In the genomic region with DNA sequence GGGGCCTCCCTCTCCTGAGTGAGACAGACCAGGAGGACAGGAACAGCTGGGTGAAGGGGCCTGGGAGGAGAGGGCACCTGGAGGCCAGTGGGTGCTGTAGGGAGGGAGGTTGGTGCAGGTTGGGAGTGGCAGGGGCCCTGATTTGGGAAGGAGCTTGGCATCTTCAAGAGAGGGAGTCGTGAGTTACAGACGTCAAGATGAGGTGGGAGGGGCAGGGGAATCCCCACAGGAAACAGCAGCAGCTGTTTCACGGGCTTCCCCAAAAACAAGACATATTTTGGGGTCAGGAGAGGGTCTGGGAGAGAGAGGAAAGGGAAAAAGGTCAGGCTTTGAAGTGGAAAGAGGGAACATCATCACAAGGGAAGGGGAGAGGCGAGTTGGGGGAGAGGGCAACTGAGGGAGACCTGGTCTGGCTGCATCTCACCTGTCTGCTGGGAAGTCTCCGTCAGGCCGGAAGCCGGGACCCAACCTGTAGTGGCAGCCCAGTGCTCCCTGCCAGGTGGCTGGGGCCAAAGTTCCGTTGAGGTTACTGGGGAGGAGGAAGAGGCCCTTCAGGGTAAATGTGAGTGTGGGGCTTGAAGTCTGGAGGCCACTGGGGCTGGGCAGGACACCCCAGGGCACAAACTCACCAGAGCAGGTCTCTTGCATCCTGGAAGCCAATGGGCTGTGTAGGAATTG, we compare ENCODE assay signal across 15 cellular contexts. TPM values are rescaled to one million over a fixed set of nuclear protein-coding genes. Genes with fewer than 3 reads are reported as not detected.
DNase-seq lines count a peak whose midpoint lies in the region; ATAC-seq and TF ChIP-seq lines count a peak whose summit lies in the region.
"Had no signal": no experiment of that assay in that cellular context is flagged by ENCODE, and none has a peak within 500 bp of the region (broad histone marks: within the 10 kb centered on the region; RNA-seq: fewer than 3 reads in every experiment).

No MANE protein-coding gene starts in this region.

- no peaks in the 10 kb centered on the region for H3K9me2 ChIP-seq in MM.1S (replicated peaks; ENCODE audit: insufficient read depth, low read length)

- no peaks in the 10 kb centered on the region for H4K20me1 ChIP-seq in MM.1S (ENCODE audit: insufficient read depth, low read length)

- no peak for TF ChIP-seq CTCF in MM.1S (IDR thresholded peaks at IDR 0.05; ENCODE audit: low read length)

- no peak overlapping the region for H3K9ac ChIP-seq in MM.1S (ENCODE audit: low read length)

- peak overlapping the region; percentile 7; the same call in 1 of the 2 replicates for H3K4me2 ChIP-seq in MM.1S (ENCODE audit: low read depth, low read length)

- CTCF ChIA-PET in naive thymus-derived CD4-positive, alpha-beta T cell (lab: Charles Lee) = no interaction called here

- peak; percentile 73 for DNase-seq in activated CD4-positive, alpha-beta T cell treated with anti-CD3 and anti-CD28 coated beads, Interleukin-2, amount 10 ng/mL, durations not matched to agents 24 days and 14 days
- no peak for DNase-seq in activated CD4-positive, alpha-beta T cell treated with anti-CD3 and anti-CD28 coated beads for 48 hours
- DNase-seq in MM.1S (no peak), NCI-H2196 (lab: John Stamatoyannopoulos, UW; ENCODE audit: unreplicated experiment) (no peak)
- peak; percentile 9 for DNase-seq in activated effector memory CD4-positive, alpha-beta T cell treated with Interleukin-2 at 50 U/mL for 16 hours
- peak in 7 of 9 donors; percentile 17 to 52 (median 39) for DNase-seq in naive thymus-derived CD4-positive, alpha-beta T cell
- DNase-seq: H7, NCI-H1417 had no signal

- peaks cover 7% of the 10 kb centered on the region for H3K27me3 Mint-ChIP-seq in activated CD4-positive, alpha-beta T cell treated with anti-CD3 and anti-CD28 coated beads, Interleukin-2, amount 10 ng/mL, durations not matched to agents 24 days and 14 days
- H3K27me3 Mint-ChIP-seq in naive thymus-derived CD4-positive, alpha-beta T cell = no peaks in the 10 kb centered on the region

- no peak overlapping the region for H3K4me3 ChIP-seq in MM.1S (ENCODE audit: low read length)
- no peak overlapping the region for H3K4me3 ChIP-seq in naive thymus-derived CD4-positive, alpha-beta T cell (ENCODE audit: low read length)
- H3K4me3 ChIP-seq: coronary artery had no signal

- H3K36me3 ChIP-seq in MM.1S (replicated peaks; ENCODE audit: insufficient read depth, low read length) = no peaks in the 10 kb centered on the region
- no peaks in the 10 kb centered on the region for H3K36me3 ChIP-seq in naive thymus-derived CD4-positive, alpha-beta T cell (ENCODE audit: control insufficient read depth in 2 of 3, insufficient read depth in 3 of 3, low read length in 3 of 3)

- H3K27me3 ChIP-seq in MM.1S (replicated peaks; ENCODE audit: insufficient read depth, low read length) = no peaks in the 10 kb centered on the region
- no peaks in the 10 kb centered on the region for H3K27me3 ChIP-seq in naive thymus-derived CD4-positive, alpha-beta T cell (ENCODE audit: control insufficient read depth in 2 of 2, insufficient read depth in 2 of 2, low read length in 2 of 2)

- H3K79me2 ChIP-seq in MM.1S (ENCODE audit: low read length) = no peaks in the 10 kb centered on the region

- no peaks in the 10 kb centered on the region for H3K9me3 ChIP-seq in MM.1S (replicated peaks; ENCODE audit: insufficient read depth, low read length)
- no peaks in the 10 kb centered on the region for H3K9me3 ChIP-seq in naive thymus-derived CD4-positive, alpha-beta T cell (ENCODE audit: control insufficient read depth in 2 of 3, low read length in 3 of 3)

- peak overlapping the region; percentile 90 for H3K27ac Mint-ChIP-seq in activated CD4-positive, alpha-beta T cell treated with anti-CD3 and anti-CD28 coated beads, Interleukin-2, amount 10 ng/mL, durations not matched to agents 24 days and 14 days
- H3K27ac Mint-ChIP-seq in naive thymus-derived CD4-positive, alpha-beta T cell = peak overlapping the region; percentile 24 to 92 (median 79)

- H2AFZ ChIP-seq in MM.1S (ENCODE audit: low read length) = no peak overlapping the region

- no peaks in the 10 kb centered on the region for H3K9me3 Mint-ChIP-seq in activated CD4-positive, alpha-beta T cell treated with anti-CD3 and anti-CD28 coated beads, Interleukin-2, amount 10 ng/mL, durations not matched to agents 24 days and 14 days
- no peaks in the 10 kb centered on the region for H3K9me3 Mint-ChIP-seq in naive thymus-derived CD4-positive, alpha-beta T cell

- peaks cover 22% of the 10 kb centered on the region for H3K4me1 ChIP-seq in MM.1S (ENCODE audit: low read length)
- H3K4me1 ChIP-seq in naive thymus-derived CD4-positive, alpha-beta T cell (ENCODE audit: control insufficient read depth in 2 of 2, insufficient read depth in 2 of 2, low read length in 2 of 2) = peaks cover 3 to 12% of the 10 kb centered on the region in 2 donors

- peak overlapping the region; percentile 75 for H3K4me3 Mint-ChIP-seq in activated CD4-positive, alpha-beta T cell treated with anti-CD3 and anti-CD28 coated beads, Interleukin-2, amount 10 ng/mL, durations not matched to agents 24 days and 14 days
- H3K4me3 Mint-ChIP-seq in naive thymus-derived CD4-positive, alpha-beta T cell = peak overlapping the region; percentile 41 to 85 (median 70)

- H3F3A ChIP-seq in MM.1S (ENCODE audit: insufficient read depth, low read length) = peaks cover 12% of the 10 kb centered on the region

- no peaks in the 10 kb centered on the region for H3K36me3 Mint-ChIP-seq in activated CD4-positive, alpha-beta T cell treated with anti-CD3 and anti-CD28 coated beads, Interleukin-2, amount 10 ng/mL, durations not matched to agents 24 days and 14 days (ENCODE audit: low read depth)
- H3K36me3 Mint-ChIP-seq in naive thymus-derived CD4-positive, alpha-beta T cell = no peaks in the 10 kb centered on the region

- H3K4me1 Mint-ChIP-seq in activated CD4-positive, alpha-beta T cell treated with anti-CD3 and anti-CD28 coated beads, Interleukin-2, amount 10 ng/mL, durations not matched to agents 24 days and 14 days = peaks cover 10% of the 10 kb centered on the region
- peaks cover 9 to 22% (median 14%) of the 10 kb centered on the region in 7 donors for H3K4me1 Mint-ChIP-seq in naive thymus-derived CD4-positive, alpha-beta T cell

- no peak overlapping the region for H3K27ac ChIP-seq in MM.1S (ENCODE audit: low read length)
- H3K27ac ChIP-seq in naive thymus-derived CD4-positive, alpha-beta T cell (ENCODE audit: low read depth, low read length) = peak overlapping the region; percentile 56
- H3K27ac ChIP-seq: coronary artery had no signal

- peak; percentile 72 for ATAC-seq in naive thymus-derived CD4-positive, alpha-beta T cell
- no peak for ATAC-seq in GM18517 (IDR thresholded peaks at IDR 0.05; ENCODE audit: unreplicated experiment)
- no peak for ATAC-seq in HG03354 (IDR thresholded peaks at IDR 0.05; ENCODE audit: poor library complexity, severe bottlenecking, unreplicated experiment)
- ATAC-seq: left lobe of liver had no signal

- POLR2A ChIA-PET in naive thymus-derived CD4-positive, alpha-beta T cell (lab: Charles Lee) = interaction anchor here (1.4 kb wide), 1 partner anchor 11 kb away, joined by 4 read pairs; no protein-coding TSS in a partner anchor

- intact Hi-C loops in activated CD4-positive, alpha-beta T cell treated with anti-CD3 and anti-CD28 coated beads, Interleukin-2, amount 10 ng/mL, durations not matched to agents 24 days and 14 days (cut with micrococcal nuclease) = no loop called here
- intact Hi-C loops in naive thymus-derived CD4-positive, alpha-beta T cell (cut with micrococcal nuclease) = loop anchor here in 1 of 2 donors (2.0 kb wide), 1 partner anchor 13 kb away; a partner anchor contains a TSS

RNA-seq across cellular contexts. Expression of a gene that starts 4.4 kb away (rescaled TPM):
- total RNA-seq in activated CD4-positive, alpha-beta T cell treated with anti-CD3 and anti-CD28 coated beads, Interleukin-2, amount 10 ng/mL, durations not matched to agents 24 days and 14 days = 12.5 and 13.0 TPM in 2 replicates
- 10 to 100 TPM; 12.2 to 23.4 (median 18.8) TPM for total RNA-seq in naive thymus-derived CD4-positive, alpha-beta T cell
- polyA plus RNA-seq in naive thymus-derived CD4-positive, alpha-beta T cell = 10 to 100 TPM; 18.6 to 25.3 TPM
- total RNA-seq: A172, myocyte, NCI-H460 had no signal

RNA-seq across cellular contexts. Expression of a gene that starts 13.0 kb away (rescaled TPM):
- 16.3 and 18.0 TPM in 2 replicates for total RNA-seq in activated CD4-positive, alpha-beta T cell treated with anti-CD3 and anti-CD28 coated beads, Interleukin-2, amount 10 ng/mL, durations not matched to agents 24 days and 14 days
- 10 to 100 TPM in 1 of 5 experiments, 1 to 10 TPM in 4; 2.7 to 18.2 (median 8.6) TPM for total RNA-seq in naive thymus-derived CD4-positive, alpha-beta T cell
- polyA plus RNA-seq in naive thymus-derived CD4-positive, alpha-beta T cell = 10 to 100 TPM; 11.5 to 17.2 TPM

RNA-seq across cellular contexts. Expression of a gene that starts 26.7 kb away (rescaled TPM):
- 15.9 and 17.9 TPM in 2 replicates for total RNA-seq in activated CD4-positive, alpha-beta T cell treated with anti-CD3 and anti-CD28 coated beads, Interleukin-2, amount 10 ng/mL, durations not matched to agents 24 days and 14 days
- 10 to 100 TPM; 13.1 to 29.0 (median 21.7) TPM for total RNA-seq in naive thymus-derived CD4-positive, alpha-beta T cell
- polyA plus RNA-seq in naive thymus-derived CD4-positive, alpha-beta T cell = 10 to 100 TPM; 13.7 to 15.7 TPM

RNA-seq across cellular contexts. Expression of a gene that starts 29.9 kb away (rescaled TPM):
- 94.4 and 95.1 TPM in 2 replicates for total RNA-seq in activated CD4-positive, alpha-beta T cell treated with anti-CD3 and anti-CD28 coated beads, Interleukin-2, amount 10 ng/mL, durations not matched to agents 24 days and 14 days
- 10 to 100 TPM in 1 of 5 experiments, 1 to 10 TPM in 1, under 1 TPM in 3; 0.56 to 68.1 (median 0.81) TPM for total RNA-seq in naive thymus-derived CD4-positive, alpha-beta T cell
- under 1 TPM; 0.31 to 0.47 TPM for polyA plus RNA-seq in naive thymus-derived CD4-positive, alpha-beta T cell

RNA-seq across cellular contexts. Expression of a gene that starts 30.1 kb away (rescaled TPM):
- total RNA-seq in activated CD4-positive, alpha-beta T cell treated with anti-CD3 and anti-CD28 coated beads, Interleukin-2, amount 10 ng/mL, durations not matched to agents 24 days and 14 days = 33.3 and 34.7 TPM in 2 replicates
- total RNA-seq in naive thymus-derived CD4-positive, alpha-beta T cell = 10 to 100 TPM; 29.9 to 53.0 (median 49.3) TPM
- 10 to 100 TPM; 24.2 to 30.9 TPM for polyA plus RNA-seq in naive thymus-derived CD4-positive, alpha-beta T cell

Comparison
In these comparisons a context has a peak if more than half of its experiments do, and no peak if none do; other contexts are left out.
1. DNase-seq: peak in activated CD4-positive, alpha-beta T cell treated with anti-CD3 and anti-CD28 coated beads, Interleukin-2, amount 10 ng/mL, durations not matched to agents 24 days and 14 days (single experiment), activated effector memory CD4-positive, alpha-beta T cell treated with Interleukin-2 at 50 U/mL for 16 hours (single experiment) and naive thymus-derived CD4-positive, alpha-beta T cell (7 of 9); none in activated CD4-positive, alpha-beta T cell treated with anti-CD3 and anti-CD28 coated beads for 48 hours (single experiment), MM.1S (single experiment) and NCI-H2196 (single experiment).